ENCODE assay signal across 27 cellular contexts in genomic region chr6:40355532-40355931, GRCh38.
"Had no signal": no experiment of that assay in that cellular context is flagged by ENCODE, and none has a peak within 500 bp of the region (broad histone marks: within the 10 kb centered on the region; RNA-seq: fewer than 3 reads in every experiment).

No MANE protein-coding gene starts in this region.

- H3K27ac ChIP-seq: brain microvascular endothelial cell, SK-N-MC, WERI-Rb-1 had no signal

- H3K9me3 ChIP-seq: MG63 had no signal

- DNase-seq: activated CD4-positive, alpha-beta T cell treated with anti-CD3 and anti-CD28 coated beads for 4 hours; activated gamma-delta T cell treated with Interleukin-2 at 50 U/mL for 16 hours; activated naive CD4-positive, alpha-beta T cell treated with anti-CD3 and anti-CD28 coated beads, Interleukin-2, amount 10 ng/mL, durations not matched to agents 7 days and 5 days; activated naive CD8-positive, alpha-beta T cell treated with anti-CD3 and anti-CD28 coated beads for 36 hours; activated T-cell treated with anti-CD3 and anti-CD28 coated beads for 4 hours; brain microvascular endothelial cell; cerebellar nuclear complex; MG63; MV-4-11; NCI-H1105; NCI-H1930; NCI-H2107; NCI-H345; NCI-H510A; NCI-H69; NK-92 treated with Interleukin-12 subunit alpha and Interleukin-12 subunit beta, amount 100 ng/mL, for 24 hours; OCI-M1; RPMI8226; T-cell; T-helper 2 cell; T1000; WERI-Rb-1 had no signal

- H3K4me1 Mint-ChIP-seq: activated naive CD8-positive, alpha-beta T cell treated with anti-CD3 and anti-CD28 coated beads for 36 hours; activated T-helper 17 cell treated with anti-CD3 and anti-CD28 coated beads, Interleukin-2, amount 50 U/mL, for 72 hours had no signal

- H3K4me3 Mint-ChIP-seq: activated naive CD4-positive, alpha-beta T cell treated with anti-CD3 and anti-CD28 coated beads, Interleukin-2, amount 10 ng/mL, durations not matched to agents 7 days and 5 days; activated naive CD8-positive, alpha-beta T cell treated with anti-CD3 and anti-CD28 coated beads for 36 hours; activated T-helper 17 cell treated with anti-CD3 and anti-CD28 coated beads, Interleukin-2, amount 50 U/mL, for 72 hours; T-cell had no signal

- H3K4me3 ChIP-seq: MG63, SK-N-MC had no signal

- ATAC-seq: Panc1, Right ventricle myocardium inferior, T-cell had no signal

- H3K36me3 Mint-ChIP-seq: activated naive CD4-positive, alpha-beta T cell treated with anti-CD3 and anti-CD28 coated beads, Interleukin-2, amount 10 ng/mL, durations not matched to agents 7 days and 5 days; activated naive CD8-positive, alpha-beta T cell treated with anti-CD3 and anti-CD28 coated beads for 36 hours; T-cell had no signal

- H3K27me3 ChIP-seq: brain microvascular endothelial cell, MG63 had no signal

- H3K36me3 ChIP-seq: brain microvascular endothelial cell, MG63 had no signal

- H3K27ac Mint-ChIP-seq: activated naive CD4-positive, alpha-beta T cell treated with anti-CD3 and anti-CD28 coated beads, Interleukin-2, amount 10 ng/mL, durations not matched to agents 7 days and 5 days; activated naive CD8-positive, alpha-beta T cell treated with anti-CD3 and anti-CD28 coated beads for 36 hours; activated T-helper 17 cell treated with anti-CD3 and anti-CD28 coated beads, Interleukin-2, amount 50 U/mL, for 72 hours; T-cell had no signal

- H3K9me3 Mint-ChIP-seq: activated naive CD4-positive, alpha-beta T cell treated with anti-CD3 and anti-CD28 coated beads, Interleukin-2, amount 10 ng/mL, durations not matched to agents 7 days and 5 days; activated naive CD8-positive, alpha-beta T cell treated with anti-CD3 and anti-CD28 coated beads for 36 hours; activated T-helper 17 cell treated with anti-CD3 and anti-CD28 coated beads, Interleukin-2, amount 50 U/mL, for 72 hours; T-cell had no signal

- FAIRE-seq: TTC549 had no signal
